Comparison of ENCODE assay signal across 24 cellular contexts in the genomic region with DNA sequence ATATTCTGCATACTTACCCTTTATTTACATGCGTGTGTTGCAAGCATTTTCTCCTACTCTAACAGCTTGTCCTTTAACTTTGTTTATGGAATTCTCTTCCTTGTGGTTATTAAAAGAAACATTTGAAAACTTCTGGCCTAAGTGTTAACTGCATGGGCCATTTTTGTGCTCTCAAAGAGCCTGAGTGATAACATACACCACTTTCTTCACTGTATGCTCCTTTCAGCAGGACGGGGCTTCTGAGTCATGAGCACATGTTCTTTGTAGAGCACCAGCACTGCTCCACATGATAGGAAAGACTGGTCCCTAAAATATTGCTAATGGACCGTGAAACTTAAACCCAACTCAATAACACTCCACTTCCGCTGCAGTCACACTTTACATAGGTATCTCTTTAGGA.
A peak's percentile ranks its signal among the peaks of the same experiment; 100 is the strongest.
DNase-seq lines count a peak whose midpoint lies in the region; ATAC-seq, FAIRE-seq and TF ChIP-seq lines count a peak whose summit lies in the region.
"Had no signal": no experiment of that assay in that cellular context is flagged by ENCODE, and none has a peak within 500 bp of the region (broad histone marks: within the 10 kb centered on the region; RNA-seq: fewer than 3 reads in every experiment).

No MANE protein-coding gene starts in this region.

- H3K27ac Mint-ChIP-seq in GM23338 (no peak overlapping the region), glutamatergic neuron (ENCODE audit: unreplicated experiment) (no peak overlapping the region)
- no peak overlapping the region for H3K27ac Mint-ChIP-seq in CD8-positive, alpha-beta memory T cell
- H3K27ac Mint-ChIP-seq: CD14-positive monocyte; CD4-positive, alpha-beta T cell; H9 had no signal

- WGBS in H1 (ENCODE audit: extremely low coverage in 1 of 2, insufficient coverage in 1 of 2, insufficient read length in 1 of 2, insufficient replicate concordance in 2 of 2, low coverage in 1 of 2, low lambda C conversion rate in 2 of 2, missing lambda C conversion rate in 1 of 2), 2 experiments: 83% methylated on average over 4 of the region's 4 CpGs; no CpG with 5 or more reads in 1 of the 2 experiments
- WGBS in aorta, 2 donors: 76 to 90% methylated on average over 4 of the region's 4 CpGs

- H3K4me2 ChIP-seq in GM23338 (no peak overlapping the region), H1 (ENCODE audit: insufficient read depth in 1 of 2, low read depth in 2 of 2, low read length in 2 of 2) (no peak overlapping the region)
- H3K4me2 ChIP-seq: A549 had no signal

- H3K4me3 ChIP-seq in GM23338 (no peak overlapping the region), H1 (ENCODE audit: extremely low read depth in 1 of 4, insufficient read depth in 2 of 4, low read depth in 3 of 4, low read length in 4 of 4) (no peak overlapping the region), aorta (ENCODE audit: low read length in 2 of 2) (no peak overlapping the region)
- no peak overlapping the region for H3K4me3 ChIP-seq in CD8-positive, alpha-beta memory T cell (ENCODE audit: low read length)
- H3K4me3 ChIP-seq: A549; BLaER1 treated with 17β-estradiol and CSF1 and Interleukin-3, amounts not matched to agents 10 nM and 100 nM; GM12878 had no signal

- ATAC-seq in GM23338 (no peak), aorta (ENCODE audit: low FRiP score) (no peak)
- ATAC-seq: A549, GM12878, HCT116 had no signal

- no peaks in the 10 kb centered on the region for H3K27me3 ChIP-seq in GM23338 (ENCODE audit: insufficient read depth)
- no peaks in the 10 kb centered on the region for H3K27me3 ChIP-seq in H1 (replicated peaks in 1 of 4; ENCODE audit: control insufficient read depth in 3 of 4, extremely low read depth in 1 of 4, insufficient read depth in 3 of 4, low read length in 3 of 4)
- H3K27me3 ChIP-seq in aorta (ENCODE audit: control insufficient read depth in 1 of 2, insufficient read depth in 2 of 2, low read length in 1 of 2): no peaks in the 10 kb centered on the region
- no peaks in the 10 kb centered on the region for H3K27me3 ChIP-seq in CD8-positive, alpha-beta memory T cell (ENCODE audit: insufficient read depth, low read length, poor library complexity, severe bottlenecking)
- H3K27me3 ChIP-seq: BE2C; BLaER1 treated with 17β-estradiol and CSF1 and Interleukin-3, amounts not matched to agents 10 nM and 100 nM had no signal

- H3K27me3 Mint-ChIP-seq in GM23338 (ENCODE audit: insufficient read depth, low read depth, poor library complexity) (no peaks in the 10 kb centered on the region), glutamatergic neuron (ENCODE audit: unreplicated experiment) (no peaks in the 10 kb centered on the region)
- no peaks in the 10 kb centered on the region for H3K27me3 Mint-ChIP-seq in CD8-positive, alpha-beta memory T cell
- H3K27me3 Mint-ChIP-seq: CD4-positive, alpha-beta T cell had no signal

- H2AFZ ChIP-seq in GM23338: 0 out of 2 replicates have a peak overlapping the region, but pooled peaks have one; percentile 30
- H2AFZ ChIP-seq in H1 (ENCODE audit: low read length): peak overlapping the region; percentile 39; the same call in 1 of the 2 replicates

- no peak for FAIRE-seq in H1 (lab: Jason Lieb, UNC)
- FAIRE-seq: A549, GM12878, GM19239 had no signal

- 0 out of 2 replicates have a peak, but pooled peaks cover 4% of the 10 kb centered on the region for H3K9me2 ChIP-seq in GM23338 (ENCODE audit: insufficient read depth)

- no peaks in the 10 kb centered on the region for H3K23me2 ChIP-seq in H1 (ENCODE audit: low read depth, low read length)

- H3K4me3 Mint-ChIP-seq in GM23338 (no peak overlapping the region), glutamatergic neuron (ENCODE audit: unreplicated experiment) (no peak overlapping the region)
- H3K4me3 Mint-ChIP-seq in CD8-positive, alpha-beta memory T cell: no peak overlapping the region
- H3K4me3 Mint-ChIP-seq: CD14-positive monocyte; CD4-positive, alpha-beta T cell; H9 had no signal

- no peak overlapping the region for H4K8ac ChIP-seq in H1 (ENCODE audit: extremely low read depth, insufficient read depth, low read length)

- H4K20me1 ChIP-seq in GM23338 (replicated peaks; ENCODE audit: insufficient read depth) (no peaks in the 10 kb centered on the region), H1 (replicated peaks in 1 of 2; ENCODE audit: control insufficient read depth in 1 of 2, insufficient read depth in 2 of 2, low read length in 2 of 2) (no peaks in the 10 kb centered on the region)
- H4K20me1 ChIP-seq: BLaER1 treated with 17β-estradiol and CSF1 and Interleukin-3, amounts not matched to agents 10 nM and 100 nM had no signal

- no peak overlapping the region for H3K9ac ChIP-seq in H1 (replicated peaks in 1 of 4; ENCODE audit: extremely low read depth in 1 of 4, low read depth in 3 of 4, low read length in 3 of 4)
- H3K9ac ChIP-seq: BLaER1 treated with 17β-estradiol and CSF1 and Interleukin-3, amounts not matched to agents 10 nM and 100 nM had no signal

- no peak overlapping the region for H2BK5ac ChIP-seq in H1 (ENCODE audit: low read depth, low read length)

- no peak for TF ChIP-seq EP300 in H1 (IDR thresholded peaks at IDR 0.05; ENCODE audit: borderline replicate concordance in 1 of 2, low read depth in 2 of 2, low read length in 2 of 2)

- no peak overlapping the region for H2BK15ac ChIP-seq in H1 (ENCODE audit: low read length)

- H2BK12ac ChIP-seq in H1 (ENCODE audit: low read depth, low read length): no peak overlapping the region

- no peaks in the 10 kb centered on the region for H3F3A ChIP-seq in GM23338 (replicated peaks; ENCODE audit: low read depth)

- no peak overlapping the region for H3K4ac ChIP-seq in H1 (replicated peaks; ENCODE audit: insufficient read length, low read depth, low read length)

- no peaks in the 10 kb centered on the region for H3K9me3 Mint-ChIP-seq in GM23338
- no peaks in the 10 kb centered on the region for H3K9me3 Mint-ChIP-seq in glutamatergic neuron (ENCODE audit: unreplicated experiment)
- H3K9me3 Mint-ChIP-seq in CD8-positive, alpha-beta memory T cell: peaks cover 0 to 21% (median 0%) of the 10 kb centered on the region in 5 donors
- H3K9me3 Mint-ChIP-seq: CD14-positive monocyte, H9 had no signal

- H3K9me3 ChIP-seq in H1 (ENCODE audit: insufficient read depth in 2 of 2, low read depth in 1 of 2, low read length in 1 of 2) (no peaks in the 10 kb centered on the region), aorta (ENCODE audit: control insufficient read depth, low read length) (no peaks in the 10 kb centered on the region)
- no peaks in the 10 kb centered on the region for H3K9me3 ChIP-seq in CD8-positive, alpha-beta memory T cell (ENCODE audit: low read length)
- H3K9me3 ChIP-seq: A549; BE2C; BLaER1 treated with 17β-estradiol and CSF1 and Interleukin-3, amounts not matched to agents 10 nM and 100 nM had no signal

- H3K79me2 ChIP-seq in GM23338 (replicated peaks; ENCODE audit: insufficient read depth) (no peaks in the 10 kb centered on the region), H1 (ENCODE audit: control insufficient read depth in 1 of 2, insufficient read depth in 2 of 2, low read length in 2 of 2) (no peaks in the 10 kb centered on the region)

- no peaks in the 10 kb centered on the region for H3K4me1 ChIP-seq in GM23338 (ENCODE audit: insufficient read depth)
- no peaks in the 10 kb centered on the region for H3K4me1 ChIP-seq in H1 (replicated peaks in 1 of 4; ENCODE audit: control insufficient read depth in 3 of 4, insufficient read depth in 4 of 4, low read length in 3 of 4)
- H3K4me1 ChIP-seq in aorta (ENCODE audit: control insufficient read depth in 1 of 2, insufficient read depth in 2 of 2, low read length in 2 of 2): no peaks in the 10 kb centered on the region
- no peaks in the 10 kb centered on the region for H3K4me1 ChIP-seq in CD8-positive, alpha-beta memory T cell (ENCODE audit: insufficient read depth, low read length)
- H3K4me1 ChIP-seq: A549 had no signal

- TF ChIP-seq RAD21 in H1 (IDR thresholded peaks at IDR 0.05 in 1 of 2, conservative IDR thresholded peaks at IDR 0.05 in 1 of 2; ENCODE audit: low read depth in 2 of 2, low read length in 2 of 2): no peak

- H3K14ac ChIP-seq in H1 (ENCODE audit: insufficient read length): no peak overlapping the region

- no peak overlapping the region for H4K5ac ChIP-seq in H1 (ENCODE audit: insufficient read length, low read depth, low read length)

- DNase-seq in GM23338 (ENCODE audit: low spot score): no peak
- DNase-seq in RPMI7951 (ENCODE audit: low read depth): peak; percentile 10
- DNase-seq in H1 (ENCODE audit: low read depth in 1 of 2, low spot score in 2 of 2): no peak
- DNase-seq in glutamatergic neuron: no peak
- DNase-seq in aorta: no peak
- no peak for DNase-seq in CD8-positive, alpha-beta memory T cell
- DNase-seq: 8988T; ACHN; AML-193; BE2C; Calu3; CD4-positive, alpha-beta T cell; COR-L47; DMS79; EL; GDM1; GOT3; H9 had no signal

- no peak overlapping the region for H2BK20ac ChIP-seq in H1 (ENCODE audit: low read length)

- POLR2A ChIA-PET in H1 (lab: Charles Lee; ENCODE audit: partially characterized antibody): no interaction called here
- POLR2A ChIA-PET in CD8-positive, alpha-beta memory T cell (lab: Charles Lee): no interaction called here

- H2BK120ac ChIP-seq in H1 (replicated peaks; ENCODE audit: low read depth, low read length): no peak overlapping the region

- H3K23ac ChIP-seq in H1 (ENCODE audit: insufficient read length): no peak overlapping the region

- H2AK5ac ChIP-seq in H1 (ENCODE audit: low read depth, low read length): no peak overlapping the region

- H3K36me3 ChIP-seq in GM23338 (ENCODE audit: insufficient read depth) (no peaks in the 10 kb centered on the region), H1 (ENCODE audit: control insufficient read depth in 2 of 4, insufficient read depth in 4 of 4, low read length in 3 of 4) (no peaks in the 10 kb centered on the region), aorta (ENCODE audit: control insufficient read depth in 1 of 2, insufficient read depth in 2 of 2, low read length in 1 of 2) (no peaks in the 10 kb centered on the region)
- H3K36me3 ChIP-seq in CD8-positive, alpha-beta memory T cell (ENCODE audit: insufficient read depth, low read length): no peaks in the 10 kb centered on the region
- H3K36me3 ChIP-seq: BE2C; BLaER1 treated with 17β-estradiol and CSF1 and Interleukin-3, amounts not matched to agents 10 nM and 100 nM had no signal

- CTCF ChIA-PET in H1 (lab: Charles Lee; ENCODE audit: partially characterized antibody): interaction anchor here (0.6 to 1.8 kb wide), 5 partner anchors 10 to 601 kb away, joined by 3 to 4 read pairs (median 4); no protein-coding TSS in a partner anchor
- CTCF ChIA-PET in CD8-positive, alpha-beta memory T cell (lab: Charles Lee): no interaction called here

- no peaks in the 10 kb centered on the region for H3K79me1 ChIP-seq in H1 (ENCODE audit: low read depth, low read length)

- no peak overlapping the region for H3K27ac ChIP-seq in GM23338 (ENCODE audit: low read depth)
- H3K27ac ChIP-seq in H1 (ENCODE audit: low read depth, low read length): no peak overlapping the region
- no peak overlapping the region for H3K27ac ChIP-seq in aorta (ENCODE audit: low read depth in 1 of 2, low read length in 2 of 2)
- no peak overlapping the region for H3K27ac ChIP-seq in CD8-positive, alpha-beta memory T cell (ENCODE audit: low read depth, low read length)
- H3K27ac ChIP-seq: A549; BLaER1 treated with 17β-estradiol and CSF1 and Interleukin-3, amounts not matched to agents 10 nM and 100 nM had no signal

- H3K4me1 Mint-ChIP-seq in GM23338: no peaks in the 10 kb centered on the region
- no peaks in the 10 kb centered on the region for H3K4me1 Mint-ChIP-seq in glutamatergic neuron (ENCODE audit: low read depth, unreplicated experiment)
- H3K4me1 Mint-ChIP-seq in CD8-positive, alpha-beta memory T cell: no peaks in the 10 kb centered on the region
- H3K4me1 Mint-ChIP-seq: CD14-positive monocyte, H9 had no signal

- TF ChIP-seq POLR2A in H1 (IDR thresholded peaks at IDR 0.05; ENCODE audit: control extremely low read depth in 1 of 2, low read depth in 2 of 2, low read length in 2 of 2): no peak

- H3K56ac ChIP-seq in H1 (replicated peaks; ENCODE audit: insufficient read length, low read depth, low read length): no peak overlapping the region

- TF ChIP-seq CTCF in GM23338 (conservative IDR thresholded peaks at IDR 0.05; ENCODE audit: low read depth in 2 of 2): no peak
- TF ChIP-seq CTCF in H1 (IDR thresholded peaks at IDR 0.05; ENCODE audit: control extremely low read depth in 1 of 3, insufficient read depth in 1 of 3, low read depth in 1 of 3, low read length in 3 of 3): no peak
- no peak for TF ChIP-seq CTCF in glutamatergic neuron (IDR thresholded peaks at IDR 0.05; ENCODE audit: partially characterized antibody, unreplicated experiment)

- H3K36me3 Mint-ChIP-seq in GM23338 (ENCODE audit: low read depth) (no peaks in the 10 kb centered on the region), glutamatergic neuron (ENCODE audit: unreplicated experiment) (no peaks in the 10 kb centered on the region)
- H3K36me3 Mint-ChIP-seq in CD8-positive, alpha-beta memory T cell: no peaks in the 10 kb centered on the region
- H3K36me3 Mint-ChIP-seq: CD14-positive monocyte had no signal

- no peak overlapping the region for H3K18ac ChIP-seq in H1 (ENCODE audit: extremely low read depth, low read length)

- intact Hi-C loops in aorta (cut with DNase I): no loop called here

- no peak overlapping the region for H4K91ac ChIP-seq in H1 (replicated peaks; ENCODE audit: insufficient read length, low read length)
